ENCODE assay signal across 2 cellular contexts in genomic region chr16:67245674-67246080, GRCh38.
TF ChIP-seq lines count a peak whose summit lies in the region.

No MANE protein-coding gene starts in this region.

TF ChIP-seq in SK-N-SH, 30 proteins besides CTCF, POLR2A, EP300 and RAD21:
- TF ChIP-seq, protein P1, sequence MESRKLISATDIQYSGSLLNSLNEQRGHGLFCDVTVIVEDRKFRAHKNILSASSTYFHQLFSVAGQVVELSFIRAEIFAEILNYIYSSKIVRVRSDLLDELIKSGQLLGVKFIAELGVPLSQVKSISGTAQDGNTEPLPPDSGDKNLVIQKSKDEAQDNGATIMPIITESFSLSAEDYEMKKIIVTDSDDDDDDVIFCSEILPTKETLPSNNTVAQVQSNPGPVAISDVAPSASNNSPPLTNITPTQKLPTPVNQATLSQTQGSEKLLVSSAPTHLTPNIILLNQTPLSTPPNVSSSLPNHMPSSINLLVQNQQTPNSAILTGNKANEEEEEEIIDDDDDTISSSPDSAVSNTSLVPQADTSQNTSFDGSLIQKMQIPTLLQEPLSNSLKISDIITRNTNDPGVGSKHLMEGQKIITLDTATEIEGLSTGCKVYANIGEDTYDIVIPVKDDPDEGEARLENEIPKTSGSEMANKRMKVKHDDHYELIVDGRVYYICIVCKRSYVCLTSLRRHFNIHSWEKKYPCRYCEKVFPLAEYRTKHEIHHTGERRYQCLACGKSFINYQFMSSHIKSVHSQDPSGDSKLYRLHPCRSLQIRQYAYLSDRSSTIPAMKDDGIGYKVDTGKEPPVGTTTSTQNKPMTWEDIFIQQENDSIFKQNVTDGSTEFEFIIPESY (IDR thresholded peaks at IDR 0.05; ENCODE audit: borderline replicate concordance, low read depth), result no peak
- TF ChIP-seq NFIC (IDR thresholded peaks at IDR 0.05; ENCODE audit: borderline replicate concordance) (no peak), GATA2 (CRISPR knock-in tag; IDR thresholded peaks at IDR 0.05) (no peak), CHD2 (IDR thresholded peaks at IDR 0.05; ENCODE audit: low read length, partially characterized antibody) (peak; percentile 7), FOSL2 (IDR thresholded peaks at IDR 0.05; ENCODE audit: borderline replicate concordance, low read depth) (no peak), GABPA (IDR thresholded peaks at IDR 0.05; ENCODE audit: low read depth) (no peak), POLR2AphosphoS5 (IDR thresholded peaks at IDR 0.05; ENCODE audit: low read depth, low read length) (no peak), TEAD4 (IDR thresholded peaks at IDR 0.05; ENCODE audit: borderline replicate concordance, insufficient read depth) (no peak), MAX (IDR thresholded peaks at IDR 0.05; ENCODE audit: low read depth) (no peak), YY1 (IDR thresholded peaks at IDR 0.05; ENCODE audit: low read depth) (no peak), FOXM1 (IDR thresholded peaks at IDR 0.05; ENCODE audit: low read depth) (no peak), SMC3 (IDR thresholded peaks at IDR 0.05; ENCODE audit: low read depth, low read length) (no peak), MEF2A (IDR thresholded peaks at IDR 0.05; ENCODE audit: borderline replicate concordance, low read depth) (no peak), SIN3A (IDR thresholded peaks at IDR 0.05; ENCODE audit: borderline replicate concordance, low read depth, low read length) (no peak), MXI1 (IDR thresholded peaks at IDR 0.05; ENCODE audit: low read depth, low read length) (peak; percentile 77)
- TF ChIP-seq, protein P2, sequence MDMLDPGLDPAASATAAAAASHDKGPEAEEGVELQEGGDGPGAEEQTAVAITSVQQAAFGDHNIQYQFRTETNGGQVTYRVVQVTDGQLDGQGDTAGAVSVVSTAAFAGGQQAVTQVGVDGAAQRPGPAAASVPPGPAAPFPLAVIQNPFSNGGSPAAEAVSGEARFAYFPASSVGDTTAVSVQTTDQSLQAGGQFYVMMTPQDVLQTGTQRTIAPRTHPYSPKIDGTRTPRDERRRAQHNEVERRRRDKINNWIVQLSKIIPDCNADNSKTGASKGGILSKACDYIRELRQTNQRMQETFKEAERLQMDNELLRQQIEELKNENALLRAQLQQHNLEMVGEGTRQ (IDR thresholded peaks at IDR 0.05; ENCODE audit: borderline replicate concordance, low read depth, low read length), result peak; percentile 50; the same call in 1 of the 2 replicates

TF ChIP-seq in SK-N-SH treated with all-trans-retinoic acid at 6 μM for 48 hours, 23 proteins besides CTCF, POLR2A, EP300 and RAD21 (continued from another document):
- TF ChIP-seq, protein P3, sequence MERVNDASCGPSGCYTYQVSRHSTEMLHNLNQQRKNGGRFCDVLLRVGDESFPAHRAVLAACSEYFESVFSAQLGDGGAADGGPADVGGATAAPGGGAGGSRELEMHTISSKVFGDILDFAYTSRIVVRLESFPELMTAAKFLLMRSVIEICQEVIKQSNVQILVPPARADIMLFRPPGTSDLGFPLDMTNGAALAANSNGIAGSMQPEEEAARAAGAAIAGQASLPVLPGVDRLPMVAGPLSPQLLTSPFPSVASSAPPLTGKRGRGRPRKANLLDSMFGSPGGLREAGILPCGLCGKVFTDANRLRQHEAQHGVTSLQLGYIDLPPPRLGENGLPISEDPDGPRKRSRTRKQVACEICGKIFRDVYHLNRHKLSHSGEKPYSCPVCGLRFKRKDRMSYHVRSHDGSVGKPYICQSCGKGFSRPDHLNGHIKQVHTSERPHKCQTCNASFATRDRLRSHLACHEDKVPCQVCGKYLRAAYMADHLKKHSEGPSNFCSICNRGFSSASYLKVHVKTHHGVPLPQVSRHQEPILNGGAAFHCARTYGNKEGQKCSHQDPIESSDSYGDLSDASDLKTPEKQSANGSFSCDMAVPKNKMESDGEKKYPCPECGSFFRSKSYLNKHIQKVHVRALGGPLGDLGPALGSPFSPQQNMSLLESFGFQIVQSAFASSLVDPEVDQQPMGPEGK (CRISPR knock-in tag; IDR thresholded peaks at IDR 0.05; ENCODE audit: borderline replicate concordance), result no peak
- no peak for TF ChIP-seq ZNF565 (CRISPR knock-in tag; conservative IDR thresholded peaks at IDR 0.05; ENCODE audit: low read depth)
- no peak for TF ChIP-seq ZFP30 (CRISPR knock-in tag; IDR thresholded peaks at IDR 0.05)
- TF ChIP-seq, protein P4, sequence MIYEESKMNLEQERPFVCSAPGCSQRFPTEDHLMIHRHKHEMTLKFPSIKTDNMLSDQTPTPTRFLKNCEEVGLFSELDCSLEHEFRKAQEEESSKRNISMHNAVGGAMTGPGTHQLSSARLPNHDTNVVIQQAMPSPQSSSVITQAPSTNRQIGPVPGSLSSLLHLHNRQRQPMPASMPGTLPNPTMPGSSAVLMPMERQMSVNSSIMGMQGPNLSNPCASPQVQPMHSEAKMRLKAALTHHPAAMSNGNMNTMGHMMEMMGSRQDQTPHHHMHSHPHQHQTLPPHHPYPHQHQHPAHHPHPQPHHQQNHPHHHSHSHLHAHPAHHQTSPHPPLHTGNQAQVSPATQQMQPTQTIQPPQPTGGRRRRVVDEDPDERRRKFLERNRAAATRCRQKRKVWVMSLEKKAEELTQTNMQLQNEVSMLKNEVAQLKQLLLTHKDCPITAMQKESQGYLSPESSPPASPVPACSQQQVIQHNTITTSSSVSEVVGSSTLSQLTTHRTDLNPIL (CRISPR knock-in tag; IDR thresholded peaks at IDR 0.05; ENCODE audit: low read depth), result no peak
- TF ChIP-seq RARB (CRISPR knock-in tag; IDR thresholded peaks at IDR 0.05), result no peak
- no peak for TF ChIP-seq ZFP3 (CRISPR knock-in tag; IDR thresholded peaks at IDR 0.05)
- no peak for TF ChIP-seq SNAI2 (CRISPR knock-in tag; IDR thresholded peaks at IDR 0.05)
- no peak for TF ChIP-seq CSRNP3 (CRISPR knock-in tag; IDR thresholded peaks at IDR 0.05)
- no peak for TF ChIP-seq TOX (CRISPR knock-in tag; IDR thresholded peaks at IDR 0.05; ENCODE audit: borderline replicate concordance)
- no peak for TF ChIP-seq PPARA (CRISPR knock-in tag; IDR thresholded peaks at IDR 0.05; ENCODE audit: borderline replicate concordance)
- TF ChIP-seq ESRRG (CRISPR knock-in tag; IDR thresholded peaks at IDR 0.05), result no peak
